ENCODE assay signal across 8 cellular contexts in the genomic region with DNA sequence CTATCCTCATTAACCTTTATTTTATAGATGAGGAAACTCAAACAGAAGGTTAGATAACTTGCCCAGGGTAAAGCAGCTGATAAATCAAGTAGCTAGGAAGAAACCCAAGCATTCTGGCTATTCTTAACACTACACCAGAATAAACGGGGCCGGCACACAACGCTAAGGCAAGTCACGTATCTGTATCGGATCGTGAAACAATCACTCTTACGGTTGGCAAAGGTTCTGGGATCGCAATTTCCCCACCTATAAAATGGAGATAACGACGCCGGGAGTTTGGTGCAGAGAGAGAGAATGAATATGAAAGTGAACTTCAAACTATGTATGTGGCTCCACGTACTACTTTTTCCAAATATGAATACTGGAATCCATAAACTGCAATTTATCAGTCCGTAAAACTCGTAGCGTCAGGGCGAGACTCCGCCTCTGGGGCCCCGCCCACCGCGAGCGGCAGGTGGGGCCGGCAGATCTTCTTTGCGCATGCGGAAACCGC. TPM values are rescaled to one million over a fixed set of nuclear protein-coding genes. Genes with fewer than 3 reads are reported as not detected.
DNase-seq lines count a peak whose midpoint lies in the region; ATAC-seq and FAIRE-seq lines count a peak whose summit lies in the region.

No MANE protein-coding gene starts in this region.

- H3K4me1 ChIP-seq in mononuclear cell (ENCODE audit: insufficient read depth, low read length): peaks cover 18% of the 10 kb centered on the region

- H3K27ac Mint-ChIP-seq in activated CD4-positive, alpha-beta memory T cell treated with anti-CD3 and anti-CD28 coated beads, Interleukin-2, amount 10 ng/mL, durations not matched to agents 7 days and 5 days: peak overlapping the region; percentile 91

- POLR2A ChIA-PET in activated CD4-positive, alpha-beta memory T cell treated with anti-CD3 and anti-CD28 coated beads, Interleukin-2, amount 10 ng/mL, durations not matched to agents 7 days and 5 days (lab: Charles Lee): interaction anchor here (0.6 to 6.7 kb wide), 9 partner anchors 10 to 142 kb away, joined by 3 to 85 read pairs (median 4); partner anchors contain the start of gene DBR1

- peaks cover 7% of the 10 kb centered on the region for H3K27me3 ChIP-seq in mononuclear cell (ENCODE audit: insufficient read depth, low read length)

- no peaks in the 10 kb centered on the region for H3K9me3 ChIP-seq in mononuclear cell (ENCODE audit: low read depth, low read length)

- peak; percentile 81 for ATAC-seq in GM18873 (IDR thresholded peaks at IDR 0.05; ENCODE audit: low FRiP score, unreplicated experiment)
- ATAC-seq in HG03139 (IDR thresholded peaks at IDR 0.05; ENCODE audit: unreplicated experiment): peak; percentile 86

- peaks cover 16% of the 10 kb centered on the region for H3K27me3 Mint-ChIP-seq in activated CD4-positive, alpha-beta memory T cell treated with anti-CD3 and anti-CD28 coated beads, Interleukin-2, amount 10 ng/mL, durations not matched to agents 7 days and 5 days

- DNase-seq in AG08395 (ENCODE audit: low spot score): peak; percentile 99
- DNase-seq in NCI-H510A (lab: John Stamatoyannopoulos, UW): peak; percentile 57
- peak; percentile 91 for DNase-seq in activated CD4-positive, alpha-beta memory T cell treated with anti-CD3 and anti-CD28 coated beads, Interleukin-2, amount 10 ng/mL, durations not matched to agents 7 days and 5 days
- DNase-seq in stimulated activated CD8-positive, alpha-beta memory T cell treated with anti-CD3 and anti-CD28 coated beads, Interleukin-4, amount 100 ng/mL, for 24 hours (ENCODE audit: low read depth): peak; percentile 84

- H3K4me3 ChIP-seq in mononuclear cell (ENCODE audit: low read length): peak overlapping the region; percentile 95

- H3K9me3 Mint-ChIP-seq in activated CD4-positive, alpha-beta memory T cell treated with anti-CD3 and anti-CD28 coated beads, Interleukin-2, amount 10 ng/mL, durations not matched to agents 7 days and 5 days: no peaks in the 10 kb centered on the region

- CTCF ChIA-PET in activated CD4-positive, alpha-beta memory T cell treated with anti-CD3 and anti-CD28 coated beads, Interleukin-2, amount 10 ng/mL, durations not matched to agents 7 days and 5 days (lab: Charles Lee): interaction anchor here (0.6 to 1.6 kb wide), 6 partner anchors 10 to 232 kb away, joined by 3 to 6 read pairs (median 3); partner anchors contain the start of gene DBR1

- peak overlapping the region; percentile 94 for H3K4me3 Mint-ChIP-seq in activated CD4-positive, alpha-beta memory T cell treated with anti-CD3 and anti-CD28 coated beads, Interleukin-2, amount 10 ng/mL, durations not matched to agents 7 days and 5 days

- peaks cover 15% of the 10 kb centered on the region for H3K36me3 Mint-ChIP-seq in activated CD4-positive, alpha-beta memory T cell treated with anti-CD3 and anti-CD28 coated beads, Interleukin-2, amount 10 ng/mL, durations not matched to agents 7 days and 5 days (ENCODE audit: low read depth)

- H3K4me1 Mint-ChIP-seq in activated CD4-positive, alpha-beta memory T cell treated with anti-CD3 and anti-CD28 coated beads, Interleukin-2, amount 10 ng/mL, durations not matched to agents 7 days and 5 days: peaks cover 36% of the 10 kb centered on the region

- peak; percentile 85 for FAIRE-seq in endometrium (lab: Jason Lieb, UNC)

RNA-seq across cellular contexts. Expression of gene ARMC8, which starts 0.3 kb away (rescaled TPM):
- total RNA-seq in activated CD4-positive, alpha-beta memory T cell treated with anti-CD3 and anti-CD28 coated beads, Interleukin-2, amount 10 ng/mL, durations not matched to agents 7 days and 5 days: 10 to 100 TPM; 44.0 to 50.1 TPM
- 147 TPM for total RNA-seq in mononuclear cell

RNA-seq across cellular contexts. Expression of gene DBR1, which starts 12.1 kb away (rescaled TPM):
- 10 to 100 TPM; 19.4 to 20.0 TPM for total RNA-seq in activated CD4-positive, alpha-beta memory T cell treated with anti-CD3 and anti-CD28 coated beads, Interleukin-2, amount 10 ng/mL, durations not matched to agents 7 days and 5 days
- 16.0 TPM for total RNA-seq in mononuclear cell

RNA-seq across cellular contexts. Expression of gene A4GNT, which starts 54.7 kb away (rescaled TPM):
- not detected for total RNA-seq in activated CD4-positive, alpha-beta memory T cell treated with anti-CD3 and anti-CD28 coated beads, Interleukin-2, amount 10 ng/mL, durations not matched to agents 7 days and 5 days
- not detected for total RNA-seq in mononuclear cell

Comparison
In these comparisons a context has a peak if more than half of its experiments do, and no peak if none do; other contexts are left out.
1. Peak in every context shown above with its lines: DNase-seq, ATAC-seq and H3K4me3 ChIP-seq.